1 cellular context compared by ENCODE assay signal in the genomic region with DNA sequence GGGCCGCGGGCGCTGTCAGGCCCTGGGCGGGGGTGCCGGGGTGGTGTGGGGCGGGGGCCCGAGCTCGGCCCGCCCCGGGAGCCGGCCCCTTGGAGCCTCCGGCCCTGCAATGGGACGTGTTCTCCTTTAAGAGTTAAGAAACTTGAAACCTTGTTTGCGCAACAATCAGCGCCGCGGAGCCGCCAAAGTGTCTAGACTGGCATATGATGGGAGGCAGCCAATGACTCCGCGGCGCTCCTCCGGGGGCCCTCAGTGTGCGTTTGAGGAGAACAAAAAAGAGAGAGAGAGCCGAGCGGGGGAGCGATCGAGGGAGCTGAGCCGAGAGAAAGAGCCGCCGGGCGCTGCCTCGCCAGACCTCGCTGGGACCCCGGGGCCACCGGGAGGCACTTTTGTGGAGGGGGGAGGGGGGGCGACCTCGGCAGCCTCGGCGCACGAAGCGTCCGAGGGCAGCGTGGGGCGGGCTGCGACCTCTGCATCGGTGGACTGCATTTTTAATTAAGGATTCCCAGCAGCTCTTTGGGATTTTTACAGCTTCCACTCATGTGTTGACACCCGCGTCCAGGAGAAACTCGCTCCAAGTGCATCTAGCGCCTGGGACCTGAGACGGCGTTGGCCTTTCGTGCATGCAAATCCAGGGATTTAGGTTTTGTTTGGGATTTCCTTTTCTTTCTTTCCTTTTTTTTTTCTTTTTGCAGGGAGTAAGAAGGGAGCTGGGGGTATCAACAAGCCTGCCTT.
A peak's percentile ranks its signal among the peaks of the same experiment; 100 is the strongest.
TF ChIP-seq lines count a peak whose summit lies in the region.

A gene (plus strand): TSS at position 202 of the 735 bp plus-strand sequence. CDS start 1,023 bp downstream, outside the sequence.

TF ChIP-seq in K562, 482 proteins besides CTCF, POLR2A, EP300 and RAD21 (continued from another document and continues in another):
- TF ChIP-seq ZNF174 (CRISPR knock-in tag; IDR thresholded peaks at IDR 0.05), result no peak
- TF ChIP-seq, protein P1, sequence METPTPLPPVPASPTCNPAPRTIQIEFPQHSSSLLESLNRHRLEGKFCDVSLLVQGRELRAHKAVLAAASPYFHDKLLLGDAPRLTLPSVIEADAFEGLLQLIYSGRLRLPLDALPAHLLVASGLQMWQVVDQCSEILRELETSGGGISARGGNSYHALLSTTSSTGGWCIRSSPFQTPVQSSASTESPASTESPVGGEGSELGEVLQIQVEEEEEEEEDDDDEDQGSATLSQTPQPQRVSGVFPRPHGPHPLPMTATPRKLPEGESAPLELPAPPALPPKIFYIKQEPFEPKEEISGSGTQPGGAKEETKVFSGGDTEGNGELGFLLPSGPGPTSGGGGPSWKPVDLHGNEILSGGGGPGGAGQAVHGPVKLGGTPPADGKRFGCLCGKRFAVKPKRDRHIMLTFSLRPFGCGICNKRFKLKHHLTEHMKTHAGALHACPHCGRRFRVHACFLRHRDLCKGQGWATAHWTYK (CRISPR knock-in tag; IDR thresholded peaks at IDR 0.05), result no peak
- no peak for TF ChIP-seq BRD4 (IDR thresholded peaks at IDR 0.05)
- TF ChIP-seq ZNF165 (CRISPR knock-in tag; IDR thresholded peaks at IDR 0.05; ENCODE audit: borderline replicate concordance), result no peak
- peak; percentile 71 for TF ChIP-seq HMGN3 (IDR thresholded peaks at IDR 0.05; ENCODE audit: borderline replicate concordance, extremely low read depth, insufficient read length, low read depth, low read length)
- TF ChIP-seq KDM2B (CRISPR knock-in tag; IDR thresholded peaks at IDR 0.05), result peak; percentile 53; the same call in 1 of the 2 replicates
- TF ChIP-seq, protein P2, sequence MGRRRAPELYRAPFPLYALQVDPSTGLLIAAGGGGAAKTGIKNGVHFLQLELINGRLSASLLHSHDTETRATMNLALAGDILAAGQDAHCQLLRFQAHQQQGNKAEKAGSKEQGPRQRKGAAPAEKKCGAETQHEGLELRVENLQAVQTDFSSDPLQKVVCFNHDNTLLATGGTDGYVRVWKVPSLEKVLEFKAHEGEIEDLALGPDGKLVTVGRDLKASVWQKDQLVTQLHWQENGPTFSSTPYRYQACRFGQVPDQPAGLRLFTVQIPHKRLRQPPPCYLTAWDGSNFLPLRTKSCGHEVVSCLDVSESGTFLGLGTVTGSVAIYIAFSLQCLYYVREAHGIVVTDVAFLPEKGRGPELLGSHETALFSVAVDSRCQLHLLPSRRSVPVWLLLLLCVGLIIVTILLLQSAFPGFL (CRISPR knock-in tag; IDR thresholded peaks at IDR 0.05), result no peak
- no peak for TF ChIP-seq HDAC8 (tag; IDR thresholded peaks at IDR 0.05)
- no peak for TF ChIP-seq PHB (CRISPR knock-in tag; IDR thresholded peaks at IDR 0.05)
- TF ChIP-seq, protein P3, sequence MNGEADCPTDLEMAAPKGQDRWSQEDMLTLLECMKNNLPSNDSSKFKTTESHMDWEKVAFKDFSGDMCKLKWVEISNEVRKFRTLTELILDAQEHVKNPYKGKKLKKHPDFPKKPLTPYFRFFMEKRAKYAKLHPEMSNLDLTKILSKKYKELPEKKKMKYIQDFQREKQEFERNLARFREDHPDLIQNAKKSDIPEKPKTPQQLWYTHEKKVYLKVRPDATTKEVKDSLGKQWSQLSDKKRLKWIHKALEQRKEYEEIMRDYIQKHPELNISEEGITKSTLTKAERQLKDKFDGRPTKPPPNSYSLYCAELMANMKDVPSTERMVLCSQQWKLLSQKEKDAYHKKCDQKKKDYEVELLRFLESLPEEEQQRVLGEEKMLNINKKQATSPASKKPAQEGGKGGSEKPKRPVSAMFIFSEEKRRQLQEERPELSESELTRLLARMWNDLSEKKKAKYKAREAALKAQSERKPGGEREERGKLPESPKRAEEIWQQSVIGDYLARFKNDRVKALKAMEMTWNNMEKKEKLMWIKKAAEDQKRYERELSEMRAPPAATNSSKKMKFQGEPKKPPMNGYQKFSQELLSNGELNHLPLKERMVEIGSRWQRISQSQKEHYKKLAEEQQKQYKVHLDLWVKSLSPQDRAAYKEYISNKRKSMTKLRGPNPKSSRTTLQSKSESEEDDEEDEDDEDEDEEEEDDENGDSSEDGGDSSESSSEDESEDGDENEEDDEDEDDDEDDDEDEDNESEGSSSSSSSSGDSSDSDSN (IDR thresholded peaks at IDR 0.05; ENCODE audit: borderline replicate concordance in 1 of 2, low read depth in 2 of 2, low read length in 2 of 2), result 0 out of 4 replicates have a peak, but pooled peaks of 1 of the 2 experiments have one; percentile 63
- TF ChIP-seq SRSF3 (IDR thresholded peaks at IDR 0.05; ENCODE audit: insufficient read depth, low read length), result no peak
- TF ChIP-seq SLC30A9 (CRISPR knock-in tag; IDR thresholded peaks at IDR 0.05), result no peak
- peak; percentile 46 for TF ChIP-seq RBBP5 (IDR thresholded peaks at IDR 0.05; ENCODE audit: borderline replicate concordance, insufficient read depth, low read length, poor library complexity, severe bottlenecking)
- TF ChIP-seq TBL1XR1 (IDR thresholded peaks at IDR 0.05; ENCODE audit: low read length in 2 of 2), result peak in 1 of 2 experiments; percentile 79; a peak in 1 of 4 replicates
- peak; percentile 14 to 40; a peak in 2 of 4 replicates for TF ChIP-seq NRF1 (conservative IDR thresholded peaks at IDR 0.05 in 1 of 2, IDR thresholded peaks at IDR 0.05 in 1 of 2)
- TF ChIP-seq NFYB (IDR thresholded peaks at IDR 0.05; ENCODE audit: extremely low read depth, insufficient read length), result peak; percentile 38
- TF ChIP-seq MYNN (IDR thresholded peaks at IDR 0.05), result 0 out of 2 replicates have a peak, but pooled peaks have one; percentile 14
- no peak for TF ChIP-seq MYNN (CRISPR knock-in tag; IDR thresholded peaks at IDR 0.05)
- TF ChIP-seq RAD51 (IDR thresholded peaks at IDR 0.05; ENCODE audit: borderline replicate concordance, low read depth), result peak; percentile 71
- no peak for TF ChIP-seq MCM3 (IDR thresholded peaks at IDR 0.05)
- no peak for TF ChIP-seq ZNF140 (CRISPR knock-in tag; IDR thresholded peaks at IDR 0.05)
- no peak for TF ChIP-seq MEF2A (IDR thresholded peaks at IDR 0.05; ENCODE audit: control insufficient read depth, low read depth, low read length)
- TF ChIP-seq, protein P4, sequence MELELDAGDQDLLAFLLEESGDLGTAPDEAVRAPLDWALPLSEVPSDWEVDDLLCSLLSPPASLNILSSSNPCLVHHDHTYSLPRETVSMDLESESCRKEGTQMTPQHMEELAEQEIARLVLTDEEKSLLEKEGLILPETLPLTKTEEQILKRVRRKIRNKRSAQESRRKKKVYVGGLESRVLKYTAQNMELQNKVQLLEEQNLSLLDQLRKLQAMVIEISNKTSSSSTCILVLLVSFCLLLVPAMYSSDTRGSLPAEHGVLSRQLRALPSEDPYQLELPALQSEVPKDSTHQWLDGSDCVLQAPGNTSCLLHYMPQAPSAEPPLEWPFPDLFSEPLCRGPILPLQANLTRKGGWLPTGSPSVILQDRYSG (tag; conservative IDR thresholded peaks at IDR 0.05; ENCODE audit: low read depth), result no peak
- no peak for TF ChIP-seq HOXB6 (CRISPR knock-in tag; IDR thresholded peaks at IDR 0.05; ENCODE audit: borderline replicate concordance)
- no peak for TF ChIP-seq KDM4B (IDR thresholded peaks at IDR 0.05; ENCODE audit: borderline replicate concordance in 2 of 2, low read depth in 1 of 2)
- TF ChIP-seq, protein P5, sequence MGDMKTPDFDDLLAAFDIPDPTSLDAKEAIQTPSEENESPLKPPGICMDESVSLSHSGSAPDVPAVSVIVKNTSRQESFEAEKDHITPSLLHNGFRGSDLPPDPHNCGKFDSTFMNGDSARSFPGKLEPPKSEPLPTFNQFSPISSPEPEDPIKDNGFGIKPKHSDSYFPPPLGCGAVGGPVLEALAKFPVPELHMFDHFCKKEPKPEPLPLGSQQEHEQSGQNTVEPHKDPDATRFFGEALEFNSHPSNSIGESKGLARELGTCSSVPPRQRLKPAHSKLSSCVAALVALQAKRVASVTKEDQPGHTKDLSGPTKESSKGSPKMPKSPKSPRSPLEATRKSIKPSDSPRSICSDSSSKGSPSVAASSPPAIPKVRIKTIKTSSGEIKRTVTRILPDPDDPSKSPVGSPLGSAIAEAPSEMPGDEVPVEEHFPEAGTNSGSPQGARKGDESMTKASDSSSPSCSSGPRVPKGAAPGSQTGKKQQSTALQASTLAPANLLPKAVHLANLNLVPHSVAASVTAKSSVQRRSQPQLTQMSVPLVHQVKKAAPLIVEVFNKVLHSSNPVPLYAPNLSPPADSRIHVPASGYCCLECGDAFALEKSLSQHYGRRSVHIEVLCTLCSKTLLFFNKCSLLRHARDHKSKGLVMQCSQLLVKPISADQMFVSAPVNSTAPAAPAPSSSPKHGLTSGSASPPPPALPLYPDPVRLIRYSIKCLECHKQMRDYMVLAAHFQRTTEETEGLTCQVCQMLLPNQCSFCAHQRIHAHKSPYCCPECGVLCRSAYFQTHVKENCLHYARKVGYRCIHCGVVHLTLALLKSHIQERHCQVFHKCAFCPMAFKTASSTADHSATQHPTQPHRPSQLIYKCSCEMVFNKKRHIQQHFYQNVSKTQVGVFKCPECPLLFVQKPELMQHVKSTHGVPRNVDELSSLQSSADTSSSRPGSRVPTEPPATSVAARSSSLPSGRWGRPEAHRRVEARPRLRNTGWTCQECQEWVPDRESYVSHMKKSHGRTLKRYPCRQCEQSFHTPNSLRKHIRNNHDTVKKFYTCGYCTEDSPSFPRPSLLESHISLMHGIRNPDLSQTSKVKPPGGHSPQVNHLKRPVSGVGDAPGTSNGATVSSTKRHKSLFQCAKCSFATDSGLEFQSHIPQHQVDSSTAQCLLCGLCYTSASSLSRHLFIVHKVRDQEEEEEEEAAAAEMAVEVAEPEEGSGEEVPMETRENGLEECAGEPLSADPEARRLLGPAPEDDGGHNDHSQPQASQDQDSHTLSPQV (IDR thresholded peaks at IDR 0.05), result peak; percentile 35; the same call in 1 of the 2 replicates
- TF ChIP-seq, protein P6, sequence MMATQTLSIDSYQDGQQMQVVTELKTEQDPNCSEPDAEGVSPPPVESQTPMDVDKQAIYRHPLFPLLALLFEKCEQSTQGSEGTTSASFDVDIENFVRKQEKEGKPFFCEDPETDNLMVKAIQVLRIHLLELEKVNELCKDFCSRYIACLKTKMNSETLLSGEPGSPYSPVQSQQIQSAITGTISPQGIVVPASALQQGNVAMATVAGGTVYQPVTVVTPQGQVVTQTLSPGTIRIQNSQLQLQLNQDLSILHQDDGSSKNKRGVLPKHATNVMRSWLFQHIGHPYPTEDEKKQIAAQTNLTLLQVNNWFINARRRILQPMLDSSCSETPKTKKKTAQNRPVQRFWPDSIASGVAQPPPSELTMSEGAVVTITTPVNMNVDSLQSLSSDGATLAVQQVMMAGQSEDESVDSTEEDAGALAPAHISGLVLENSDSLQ (IDR thresholded peaks at IDR 0.05), result peak; percentile 54
- TF ChIP-seq, protein P7, sequence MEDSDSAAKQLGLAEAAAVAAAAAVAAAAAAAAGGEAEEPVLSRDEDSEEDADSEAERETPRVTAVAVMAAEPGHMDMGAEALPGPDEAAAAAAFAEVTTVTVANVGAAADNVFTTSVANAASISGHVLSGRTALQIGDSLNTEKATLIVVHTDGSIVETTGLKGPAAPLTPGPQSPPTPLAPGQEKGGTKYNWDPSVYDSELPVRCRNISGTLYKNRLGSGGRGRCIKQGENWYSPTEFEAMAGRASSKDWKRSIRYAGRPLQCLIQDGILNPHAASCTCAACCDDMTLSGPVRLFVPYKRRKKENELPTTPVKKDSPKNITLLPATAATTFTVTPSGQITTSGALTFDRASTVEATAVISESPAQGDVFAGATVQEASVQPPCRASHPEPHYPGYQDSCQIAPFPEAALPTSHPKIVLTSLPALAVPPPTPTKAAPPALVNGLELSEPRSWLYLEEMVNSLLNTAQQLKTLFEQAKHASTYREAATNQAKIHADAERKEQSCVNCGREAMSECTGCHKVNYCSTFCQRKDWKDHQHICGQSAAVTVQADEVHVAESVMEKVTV (CRISPR knock-in tag; IDR thresholded peaks at IDR 0.05), result no peak
- TF ChIP-seq KDM5B (IDR thresholded peaks at IDR 0.05; ENCODE audit: insufficient replicate concordance, low read depth, low read length), result no peak
- TF ChIP-seq, protein P8, sequence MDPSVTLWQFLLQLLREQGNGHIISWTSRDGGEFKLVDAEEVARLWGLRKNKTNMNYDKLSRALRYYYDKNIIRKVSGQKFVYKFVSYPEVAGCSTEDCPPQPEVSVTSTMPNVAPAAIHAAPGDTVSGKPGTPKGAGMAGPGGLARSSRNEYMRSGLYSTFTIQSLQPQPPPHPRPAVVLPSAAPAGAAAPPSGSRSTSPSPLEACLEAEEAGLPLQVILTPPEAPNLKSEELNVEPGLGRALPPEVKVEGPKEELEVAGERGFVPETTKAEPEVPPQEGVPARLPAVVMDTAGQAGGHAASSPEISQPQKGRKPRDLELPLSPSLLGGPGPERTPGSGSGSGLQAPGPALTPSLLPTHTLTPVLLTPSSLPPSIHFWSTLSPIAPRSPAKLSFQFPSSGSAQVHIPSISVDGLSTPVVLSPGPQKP (CRISPR knock-in tag; IDR thresholded peaks at IDR 0.05), result no peak
- TF ChIP-seq, protein P9, sequence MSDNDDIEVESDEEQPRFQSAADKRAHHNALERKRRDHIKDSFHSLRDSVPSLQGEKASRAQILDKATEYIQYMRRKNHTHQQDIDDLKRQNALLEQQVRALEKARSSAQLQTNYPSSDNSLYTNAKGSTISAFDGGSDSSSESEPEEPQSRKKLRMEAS (CRISPR knock-in tag; IDR thresholded peaks at IDR 0.05), result no peak
- no peak for TF ChIP-seq ZNF274 (IDR thresholded peaks at IDR 0.05; ENCODE audit: borderline replicate concordance, low read depth, low read length)
- peak in 2 of 3 experiments; percentile 5 to 17 for TF ChIP-seq YY1 (IDR thresholded peaks at IDR 0.05; ENCODE audit: borderline replicate concordance in 1 of 3, control insufficient read depth in 1 of 3, extremely low read depth in 1 of 3, insufficient read depth in 3 of 3, insufficient read length in 1 of 3, insufficient replicate concordance in 2 of 3, low read depth in 1 of 3, low read length in 2 of 3)
- TF ChIP-seq CCAR2 (IDR thresholded peaks at IDR 0.05; ENCODE audit: low read depth, low read length), result no peak
- no peak for TF ChIP-seq FOXK1 (CRISPR knock-in tag; IDR thresholded peaks at IDR 0.05; ENCODE audit: borderline replicate concordance)
- peak; percentile 87 for TF ChIP-seq CXXC5 (CRISPR knock-in tag; IDR thresholded peaks at IDR 0.05)
- TF ChIP-seq DMBX1 (CRISPR knock-in tag; IDR thresholded peaks at IDR 0.05; ENCODE audit: borderline replicate concordance), result no peak
- TF ChIP-seq ATF7 (IDR thresholded peaks at IDR 0.05), result 0 out of 2 replicates have a peak, but pooled peaks have one; percentile 23
- TF ChIP-seq MEF2D (tag; conservative IDR thresholded peaks at IDR 0.05; ENCODE audit: low read depth), result no peak
- no peak for TF ChIP-seq PCBP2 (IDR thresholded peaks at IDR 0.05; ENCODE audit: low read depth, low read length, poor library complexity, severe bottlenecking)
- TF ChIP-seq ZNF589 (CRISPR knock-in tag; IDR thresholded peaks at IDR 0.05; ENCODE audit: low read depth), result no peak
- TF ChIP-seq ZNF75A (CRISPR knock-in tag; IDR thresholded peaks at IDR 0.05), result no peak
- TF ChIP-seq FOXK2 (conservative IDR thresholded peaks at IDR 0.05 in 1 of 2, IDR thresholded peaks at IDR 0.05 in 1 of 2; ENCODE audit: low read depth in 2 of 2), result no peak
- TF ChIP-seq BCOR (IDR thresholded peaks at IDR 0.05), result peak; percentile 55; the same call in 1 of the 2 replicates
- no peak for TF ChIP-seq ASH1L (IDR thresholded peaks at IDR 0.05; ENCODE audit: borderline replicate concordance, low read depth, partially characterized antibody)
- TF ChIP-seq TAF9B (IDR thresholded peaks at IDR 0.05; ENCODE audit: partially characterized antibody), result no peak
- no peak for TF ChIP-seq NFRKB (IDR thresholded peaks at IDR 0.05; ENCODE audit: low read depth)
- TF ChIP-seq KLF1 (tag; IDR thresholded peaks at IDR 0.05), result no peak
- peak; percentile 61 for TF ChIP-seq DACH1 (IDR thresholded peaks at IDR 0.05; ENCODE audit: partially characterized antibody)
- TF ChIP-seq ZSCAN32 (CRISPR knock-in tag; IDR thresholded peaks at IDR 0.05), result no peak
- no peak for TF ChIP-seq LEF1 (IDR thresholded peaks at IDR 0.05)
- 0 out of 2 replicates have a peak, but pooled peaks have one; percentile 38 for TF ChIP-seq FOXJ2 (tag; IDR thresholded peaks at IDR 0.05)
- no peak for TF ChIP-seq ZKSCAN3 (CRISPR knock-in tag; IDR thresholded peaks at IDR 0.05)
- no peak for TF ChIP-seq ARHGAP35 (IDR thresholded peaks at IDR 0.05; ENCODE audit: partially characterized antibody)
